16 cellular contexts compared by ENCODE assay signal in the genomic region with DNA sequence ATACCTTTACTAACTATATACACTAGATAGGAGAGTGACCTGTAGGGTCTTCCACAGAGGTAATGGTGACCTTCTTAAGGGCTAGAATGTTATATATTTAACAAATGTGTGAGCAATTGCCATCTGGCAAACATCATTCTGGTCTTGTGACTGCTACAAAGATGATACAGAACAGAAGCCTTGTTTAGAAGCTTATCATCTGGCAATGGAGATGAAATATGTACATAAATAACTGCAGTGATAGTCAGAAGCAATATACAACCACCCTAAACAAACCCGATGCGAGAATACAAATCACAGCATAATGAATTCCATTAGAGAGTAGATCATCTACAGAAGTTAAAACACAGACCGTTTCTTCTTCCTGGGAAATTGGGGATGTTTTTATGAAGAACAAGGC.
"Had no signal": no experiment of that assay in that cellular context is flagged by ENCODE, and none has a peak within 500 bp of the region (broad histone marks: within the 10 kb centered on the region; RNA-seq: fewer than 3 reads in every experiment).

No MANE protein-coding gene starts in this region.

- H3K36me3 Mint-ChIP-seq: activated CD4-positive, alpha-beta memory T cell treated with anti-CD3 and anti-CD28 coated beads for 36 hours; naive B cell had no signal

- H3K9me3 ChIP-seq: pancreas, testis, upper lobe of right lung had no signal

- DNase-seq: activated CD4-positive, alpha-beta memory T cell treated with anti-CD3 and anti-CD28 coated beads for 36 hours; activated CD4-positive, alpha-beta T cell treated with anti-CD3 and anti-CD28 coated beads for 36 hours; activated effector memory CD4-positive, alpha-beta T cell treated with Interleukin-2 at 50 U/mL for 16 hours; activated naive CD4-positive, alpha-beta T cell treated with anti-CD3 and anti-CD28 coated beads, Interleukin-2, amount 50 U/mL, for 16 hours; activated T-cell treated with anti-CD3 and anti-CD28 coated beads, Interleukin-2, amount 50 U/mL, for 24 hours; caudate nucleus; heart right ventricle; left colon; naive B cell; pancreas; sigmoid colon; stimulated activated CD4-positive, alpha-beta T cell treated with anti-CD3 and anti-CD28 coated beads, Interleukin-1b, Interleukin-23, amount 100 ng/mL, for 48 hours; stomach; T-helper 17 cell; testis; upper lobe of right lung had no signal

- H3K36me3 ChIP-seq: heart right ventricle, pancreas, sigmoid colon, stomach, upper lobe of right lung had no signal

- H3K27ac ChIP-seq: heart right ventricle, pancreas, sigmoid colon, stomach, testis, upper lobe of right lung had no signal

- H3K27me3 Mint-ChIP-seq: activated CD4-positive, alpha-beta memory T cell treated with anti-CD3 and anti-CD28 coated beads for 36 hours; activated CD4-positive, alpha-beta T cell treated with anti-CD3 and anti-CD28 coated beads for 36 hours; activated T-cell treated with anti-CD3 and anti-CD28 coated beads, Interleukin-2, amount 50 U/mL, for 24 hours; naive B cell; T-helper 17 cell had no signal

- H3K27me3 ChIP-seq: heart right ventricle, pancreas, sigmoid colon, stomach, testis, upper lobe of right lung had no signal

- H3K4me1 Mint-ChIP-seq: activated CD4-positive, alpha-beta T cell treated with anti-CD3 and anti-CD28 coated beads for 36 hours; naive B cell; T-helper 17 cell had no signal

- H3K27ac Mint-ChIP-seq: activated CD4-positive, alpha-beta memory T cell treated with anti-CD3 and anti-CD28 coated beads for 36 hours; activated CD4-positive, alpha-beta T cell treated with anti-CD3 and anti-CD28 coated beads for 36 hours; activated T-cell treated with anti-CD3 and anti-CD28 coated beads, Interleukin-2, amount 50 U/mL, for 24 hours; naive B cell; T-helper 17 cell had no signal

- ATAC-seq: activated CD4-positive, alpha-beta T cell treated with anti-CD3 and anti-CD28 coated beads for 36 hours; heart right ventricle; left colon; pancreas; T-helper 17 cell; upper lobe of right lung had no signal

- H3K4me3 ChIP-seq: heart right ventricle, pancreas, sigmoid colon, stomach, testis, upper lobe of right lung had no signal

- H3K4me1 ChIP-seq: heart right ventricle, pancreas, sigmoid colon, stomach, testis, upper lobe of right lung had no signal

- H3K4me3 Mint-ChIP-seq: activated CD4-positive, alpha-beta memory T cell treated with anti-CD3 and anti-CD28 coated beads for 36 hours; activated CD4-positive, alpha-beta T cell treated with anti-CD3 and anti-CD28 coated beads for 36 hours; activated T-cell treated with anti-CD3 and anti-CD28 coated beads, Interleukin-2, amount 50 U/mL, for 24 hours; naive B cell; T-helper 17 cell had no signal
